In genomic region chr17:50372222-50372621, GRCh38 we compare ENCODE assay signal across 8 cellular contexts. TPM values are rescaled to one million over a fixed set of nuclear protein-coding genes. Genes with fewer than 3 reads are reported as not detected.
A peak's percentile ranks its signal among the peaks of the same experiment; 100 is the strongest.
DNase-seq lines count a peak whose midpoint lies in the region; ATAC-seq, FAIRE-seq and TF ChIP-seq lines count a peak whose summit lies in the region.

No MANE protein-coding gene starts in this region.

- no peak for TF ChIP-seq EP300 in esophagus muscularis mucosa (IDR thresholded peaks at IDR 0.05)

- H3K36me3 ChIP-seq in CD8-positive, alpha-beta T cell (ENCODE audit: insufficient read depth, low read length): peaks cover 34% of the 10 kb centered on the region
- H3K36me3 ChIP-seq in RWPE2 (ENCODE audit: low read depth) (peaks cover 66% of the 10 kb centered on the region), esophagus muscularis mucosa (peaks cover 20 to 36% (median 34%) of the 10 kb centered on the region in 4 donors)

- H3K27me3 ChIP-seq in CD8-positive, alpha-beta T cell (ENCODE audit: insufficient read depth, low read length): no peaks in the 10 kb centered on the region
- H3K27me3 ChIP-seq in RWPE2 (ENCODE audit: insufficient read depth, poor library complexity, severe bottlenecking) (no peaks in the 10 kb centered on the region), esophagus muscularis mucosa (no peaks in the 10 kb centered on the region)

- H3K9me3 Mint-ChIP-seq in CD8-positive, alpha-beta T cell: no peaks in the 10 kb centered on the region
- no peaks in the 10 kb centered on the region for H3K9me3 Mint-ChIP-seq in osteocyte (ENCODE audit: unreplicated experiment)

- intact Hi-C loops in CD8-positive, alpha-beta T cell (cut with DNase I, micrococcal nuclease): loop anchor here (1.0 to 10.0 kb wide), 5 partner anchors 10 to 335 kb away; partner anchors contain the start of genes ANKRD40 (in 2 of the 2), ACSF2 (in 1 of the 2) and XYLT2 (in 1 of the 2)
- intact Hi-C loops in esophagus muscularis mucosa (cut with DNase I): no loop called here

- no peak for DNase-seq in CD8-positive, alpha-beta T cell
- no peak for DNase-seq in RWPE2 (ENCODE audit: low spot score)
- DNase-seq in esophagus muscularis mucosa (ENCODE audit: extremely low spot score): no peak
- DNase-seq in osteocyte (ENCODE audit: extremely low spot score, unreplicated experiment): no peak
- DNase-seq in GOT3 (lab: John Stamatoyannopoulos, UW): no peak
- DNase-seq in GM10266 (ENCODE audit: extremely low spot score): no peak
- DNase-seq in activated CD4-positive, alpha-beta T cell treated with anti-CD3 and anti-CD28 coated beads for 1 hour: no peak
- no peak for DNase-seq in GM19239 (ENCODE audit: insufficient read length, low spot score)

- H3K27me3 Mint-ChIP-seq in CD8-positive, alpha-beta T cell (ENCODE audit: low read depth): no peaks in the 10 kb centered on the region
- no peaks in the 10 kb centered on the region for H3K27me3 Mint-ChIP-seq in osteocyte (ENCODE audit: unreplicated experiment)

- H3K27ac Mint-ChIP-seq in CD8-positive, alpha-beta T cell: peak overlapping the region; percentile 99
- peak overlapping the region; percentile 99 for H3K27ac Mint-ChIP-seq in osteocyte (ENCODE audit: unreplicated experiment)

- H3K9me3 ChIP-seq in CD8-positive, alpha-beta T cell (ENCODE audit: low read length): no peaks in the 10 kb centered on the region
- H3K9me3 ChIP-seq in RWPE2 (ENCODE audit: severe bottlenecking) (no peaks in the 10 kb centered on the region), esophagus muscularis mucosa (no peaks in the 10 kb centered on the region)

- CTCF ChIA-PET in CD8-positive, alpha-beta T cell (lab: Charles Lee): interaction anchor here (1.3 to 6.0 kb wide), 3 partner anchors 11 to 25 kb away, joined by 4 to 41 read pairs (median 16); partner anchors contain the start of gene LRRC59

- peaks cover 20% of the 10 kb centered on the region for H3K4me1 ChIP-seq in CD8-positive, alpha-beta T cell (ENCODE audit: insufficient read depth, low read length)
- H3K4me1 ChIP-seq in RWPE2 (ENCODE audit: insufficient read depth, poor library complexity, severe bottlenecking): peaks cover 13% of the 10 kb centered on the region
- peaks cover 22 to 31% (median 25%) of the 10 kb centered on the region in 4 donors for H3K4me1 ChIP-seq in esophagus muscularis mucosa

- H3K4me3 ChIP-seq in CD8-positive, alpha-beta T cell (ENCODE audit: low read depth, low read length): peak overlapping the region; percentile 98
- H3K4me3 ChIP-seq in RWPE2 (ENCODE audit: severe bottlenecking) (peak overlapping the region; percentile 88), esophagus muscularis mucosa (peak overlapping the region; percentile 83 to 89 (median 84))

- no peak for ATAC-seq in CD8-positive, alpha-beta T cell
- no peak for ATAC-seq in RWPE2 (ENCODE audit: low read depth)

- POLR2A ChIA-PET in CD8-positive, alpha-beta T cell (lab: Charles Lee): interaction anchor here (1.0 to 2.1 kb wide), 5 partner anchors 10 to 54 kb away, joined by 3 to 15 read pairs (median 10); partner anchors contain the start of genes ACSF2, LRRC59 and XYLT2

- no peak for TF ChIP-seq CTCF in CD8-positive, alpha-beta T cell (IDR thresholded peaks at IDR 0.05)
- no peak for TF ChIP-seq CTCF in RWPE2 (IDR thresholded peaks at IDR 0.05; ENCODE audit: poor library complexity, severe bottlenecking)
- TF ChIP-seq CTCF in esophagus muscularis mucosa (IDR thresholded peaks at IDR 0.05): no peak
- no peak for TF ChIP-seq CTCF in osteocyte (IDR thresholded peaks at IDR 0.05)
- TF ChIP-seq CTCF in GM10266 (IDR thresholded peaks at IDR 0.05; ENCODE audit: control insufficient read depth, insufficient read depth, low read depth, missing control alignments): no peak

- H3K27ac ChIP-seq in CD8-positive, alpha-beta T cell (ENCODE audit: low read depth, low read length): peak overlapping the region; percentile 98
- H3K27ac ChIP-seq in RWPE2 (ENCODE audit: poor library complexity, severe bottlenecking) (peak overlapping the region; percentile 75), esophagus muscularis mucosa (replicated peaks in 1 of 4) (peak overlapping the region; percentile 90 to 96 (median 93))

- peaks cover 48% of the 10 kb centered on the region for H3K36me3 Mint-ChIP-seq in CD8-positive, alpha-beta T cell
- H3K36me3 Mint-ChIP-seq in osteocyte (ENCODE audit: unreplicated experiment): peaks cover 22% of the 10 kb centered on the region

- H3K4me3 Mint-ChIP-seq in CD8-positive, alpha-beta T cell: peak overlapping the region; percentile 97
- H3K4me3 Mint-ChIP-seq in osteocyte (ENCODE audit: unreplicated experiment): peak overlapping the region; percentile 99

- peaks cover 28% of the 10 kb centered on the region for H3K4me1 Mint-ChIP-seq in CD8-positive, alpha-beta T cell (ENCODE audit: low read depth)
- H3K4me1 Mint-ChIP-seq in osteocyte (ENCODE audit: unreplicated experiment): peaks cover 24% of the 10 kb centered on the region

- TF ChIP-seq POLR2A in esophagus muscularis mucosa (IDR thresholded peaks at IDR 0.05; ENCODE audit: low read depth): no peak

- 32% methylated on average over 10 of the region's 10 CpGs for WGBS in esophagus muscularis mucosa

- FAIRE-seq in GM19239 (lab: Jason Lieb, UNC): no peak

RNA-seq across cellular contexts. Expression of gene MRPL27, which starts 0.8 kb away (rescaled TPM):
- total RNA-seq in CD8-positive, alpha-beta T cell: 10 to 100 TPM; 28.6 to 30.8 TPM
- total RNA-seq in esophagus muscularis mucosa: 10 to 100 TPM; 33.6 to 58.8 (median 48.1) TPM
- total RNA-seq in osteocyte: 54.5 and 59.0 TPM in 2 replicates

RNA-seq across cellular contexts. Expression of gene EME1, which starts 0.8 kb away (rescaled TPM):
- under 1 TPM; 0.53 to 0.60 TPM for total RNA-seq in CD8-positive, alpha-beta T cell
- total RNA-seq in esophagus muscularis mucosa (not detected), osteocyte (2.8 and 3.6 TPM in 2 replicates)

RNA-seq across cellular contexts. Expression of gene LRRC59, which starts 25.1 kb away (rescaled TPM):
- total RNA-seq in CD8-positive, alpha-beta T cell: 10 to 100 TPM; 59.1 to 59.9 TPM
- total RNA-seq in esophagus muscularis mucosa (10 to 100 TPM; 41.1 to 68.1 (median 62.1) TPM), osteocyte (87.0 and 87.2 TPM in 2 replicates)

RNA-seq across cellular contexts. Expression of gene XYLT2, which starts 26.3 kb away (rescaled TPM):
- 1 to 10 TPM; 9.0 to 9.4 TPM for total RNA-seq in CD8-positive, alpha-beta T cell
- total RNA-seq in esophagus muscularis mucosa: 10 to 100 TPM; 12.8 to 29.8 (median 26.0) TPM
- 31.6 and 32.0 TPM in 2 replicates for total RNA-seq in osteocyte

RNA-seq across cellular contexts. Expression of gene ACSF2, which starts 53.8 kb away (rescaled TPM):
- 10 to 100 TPM; 12.5 to 12.9 TPM for total RNA-seq in CD8-positive, alpha-beta T cell
- total RNA-seq in esophagus muscularis mucosa (1 to 10 TPM; 6.0 to 9.6 (median 8.1) TPM), osteocyte (25.4 and 28.1 TPM in 2 replicates)
